ENCODE assay signal across 8 cellular contexts in the genomic region with DNA sequence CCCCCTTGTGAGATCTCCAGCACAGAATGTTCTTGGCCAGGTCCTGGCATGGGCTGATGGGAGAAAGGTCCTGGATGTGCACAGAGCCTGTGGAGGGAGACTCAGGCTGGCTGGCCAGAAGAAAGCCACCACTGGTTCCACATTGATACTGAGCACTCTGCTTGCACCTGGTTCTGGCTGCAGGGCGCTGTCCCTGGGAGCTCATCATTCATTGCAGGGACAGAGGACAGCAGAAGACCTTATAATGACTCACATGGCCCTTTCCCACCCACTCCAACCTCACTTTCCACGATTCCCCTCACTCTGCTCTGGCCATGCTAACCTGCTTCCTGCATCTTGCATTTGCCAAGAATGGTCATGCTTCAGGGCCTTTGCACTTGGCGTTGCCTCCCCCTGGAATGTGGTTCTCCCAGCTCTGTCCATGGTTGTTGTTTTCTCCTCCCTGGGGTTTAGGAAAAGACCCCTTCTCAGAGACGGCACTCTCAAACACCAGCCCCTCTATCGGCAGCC. TPM values are rescaled to one million over a fixed set of nuclear protein-coding genes. Genes with fewer than 3 reads are reported as not detected.
DNase-seq lines count a peak whose midpoint lies in the region; TF ChIP-seq lines count a peak whose summit lies in the region.

No MANE protein-coding gene starts in this region.

- no peak overlapping the region for H4K8ac ChIP-seq in mesenchymal stem cell (ENCODE audit: low read length)

- H2BK120ac ChIP-seq in mesenchymal stem cell (ENCODE audit: low read depth, low read length), result no peak overlapping the region

- no peaks in the 10 kb centered on the region for H3K27me3 ChIP-seq in BLaER1 treated with 17β-estradiol and CSF1 and Interleukin-3, amounts not matched to agents 10 nM and 100 nM
- H3K27me3 ChIP-seq in KMS-11 (ENCODE audit: insufficient read depth, low read depth) (no peaks in the 10 kb centered on the region), mesenchymal stem cell (ENCODE audit: control insufficient read depth in 1 of 2, insufficient read depth in 1 of 2, low read length in 2 of 2) (peaks cover 0 to 1% of the 10 kb centered on the region in 2 experiments)

- no peaks in the 10 kb centered on the region for H3K36me3 ChIP-seq in BLaER1 treated with 17β-estradiol and CSF1 and Interleukin-3, amounts not matched to agents 10 nM and 100 nM
- no peaks in the 10 kb centered on the region for H3K36me3 ChIP-seq in KMS-11 (ENCODE audit: insufficient read depth)
- H3K36me3 ChIP-seq in mesenchymal stem cell (ENCODE audit: control insufficient read depth in 1 of 2, insufficient read depth in 2 of 2, low read depth in 1 of 2, low read length in 2 of 2), result peaks cover 0 to 9% of the 10 kb centered on the region in 2 experiments

- H3K4me3 ChIP-seq in BLaER1 treated with 17β-estradiol and CSF1 and Interleukin-3, amounts not matched to agents 10 nM and 100 nM, result no peak overlapping the region
- no peak overlapping the region for H3K4me3 ChIP-seq in KMS-11 (IDR thresholded peaks at IDR 0.05; ENCODE audit: insufficient read depth, low read depth, low read length)
- H3K4me3 ChIP-seq in mesenchymal stem cell (ENCODE audit: insufficient read depth in 1 of 2, low read depth in 1 of 2, low read length in 2 of 2), result peak overlapping the region in 1 of 2 experiments; percentile 6
- H3K4me3 ChIP-seq in foreskin fibroblast (ENCODE audit: low read depth in 1 of 2, low read length in 2 of 2), result no peak overlapping the region

- H3K36me3 Mint-ChIP-seq in activated naive CD8-positive, alpha-beta T cell, result peaks cover 3% of the 10 kb centered on the region

- peaks cover 32% of the 10 kb centered on the region for H3K4me1 Mint-ChIP-seq in activated naive CD8-positive, alpha-beta T cell (ENCODE audit: low read depth)

- no peaks in the 10 kb centered on the region for H4K20me1 ChIP-seq in BLaER1 treated with 17β-estradiol and CSF1 and Interleukin-3, amounts not matched to agents 10 nM and 100 nM
- no peaks in the 10 kb centered on the region for H4K20me1 ChIP-seq in KMS-11 (ENCODE audit: insufficient read depth)

- TF ChIP-seq CTCF in KMS-11 (conservative IDR thresholded peaks at IDR 0.05; ENCODE audit: low read depth, low read length), result no peak
- TF ChIP-seq CTCF in foreskin fibroblast (IDR thresholded peaks at IDR 0.05; ENCODE audit: low read depth, low read length), result no peak

- peak overlapping the region; percentile 90 for H3K27ac Mint-ChIP-seq in activated naive CD8-positive, alpha-beta T cell

- peak overlapping the region in 7 of 11 experiments; percentile 15 to 77 (median 70); a peak in 12 of 22 replicates for H3K9ac ChIP-seq in BLaER1 treated with 17β-estradiol and CSF1 and Interleukin-3, amounts not matched to agents 10 nM and 100 nM
- peak overlapping the region; percentile 80 for H3K9ac ChIP-seq in KMS-11
- H3K9ac ChIP-seq in mesenchymal stem cell (ENCODE audit: low read length), result peak overlapping the region; percentile 32

- H3K79me1 ChIP-seq in mesenchymal stem cell (replicated peaks; ENCODE audit: low read length, poor library complexity, severe bottlenecking), result no peaks in the 10 kb centered on the region

- peak overlapping the region; percentile 59 for H2BK5ac ChIP-seq in mesenchymal stem cell (ENCODE audit: low read depth, low read length, poor library complexity, severe bottlenecking)

- H2AFZ ChIP-seq in KMS-11 (ENCODE audit: low read depth) (peak overlapping the region; percentile 77), mesenchymal stem cell (ENCODE audit: low read depth, low read length) (no peak overlapping the region)

- peak overlapping the region; percentile 16 for H2AK5ac ChIP-seq in mesenchymal stem cell (ENCODE audit: low read length, severe bottlenecking)

- H3K18ac ChIP-seq in mesenchymal stem cell (ENCODE audit: low read depth in 1 of 2, low read length in 2 of 2), result no peak overlapping the region

- no peak overlapping the region for H2BK12ac ChIP-seq in mesenchymal stem cell (ENCODE audit: low read length in 2 of 2)

- H3K9me3 ChIP-seq in BLaER1 treated with 17β-estradiol and CSF1 and Interleukin-3, amounts not matched to agents 10 nM and 100 nM (replicated peaks in 1 of 11), result no peaks in the 10 kb centered on the region
- H3K9me3 ChIP-seq in mesenchymal stem cell (ENCODE audit: control insufficient read depth, low read length), result no peaks in the 10 kb centered on the region

- POLR2A ChIA-PET in HEK293T (lab: Yijun Ruan, JAX), result no interaction called here

- no peak overlapping the region for H4K91ac ChIP-seq in mesenchymal stem cell (ENCODE audit: low read length)

- no peak overlapping the region for H2BK15ac ChIP-seq in mesenchymal stem cell (ENCODE audit: low read depth, poor library complexity, severe bottlenecking)

- peak overlapping the region; percentile 65 to 94 (median 83); a peak in 20 of 22 replicates for H3K27ac ChIP-seq in BLaER1 treated with 17β-estradiol and CSF1 and Interleukin-3, amounts not matched to agents 10 nM and 100 nM
- H3K27ac ChIP-seq in KMS-11 (peak overlapping the region; percentile 97), mesenchymal stem cell (ENCODE audit: low read length, poor library complexity, severe bottlenecking) (peak overlapping the region; percentile 94)

- no peaks in the 10 kb centered on the region; the same call in 1 of the 2 replicates for H3K79me2 ChIP-seq in KMS-11 (ENCODE audit: insufficient read depth, low read depth)

- peak overlapping the region; percentile 69 to 94 (median 87) for H3K4me2 ChIP-seq in BLaER1 treated with 17β-estradiol and CSF1 and Interleukin-3, amounts not matched to agents 10 nM and 100 nM
- H3K4me2 ChIP-seq in KMS-11, result peak overlapping the region; percentile 100
- H3K4me2 ChIP-seq in mesenchymal stem cell (ENCODE audit: low read length, poor library complexity, severe bottlenecking), result peak overlapping the region; percentile 12

- peaks cover 28 to 44% (median 37%) of the 10 kb centered on the region in 10 experiments for H3K4me1 ChIP-seq in BLaER1 treated with 17β-estradiol and CSF1 and Interleukin-3, amounts not matched to agents 10 nM and 100 nM
- peaks cover 75% of the 10 kb centered on the region for H3K4me1 ChIP-seq in KMS-11 (ENCODE audit: low read depth, poor library complexity, severe bottlenecking)
- peaks cover 53% of the 10 kb centered on the region for H3K4me1 ChIP-seq in mesenchymal stem cell (ENCODE audit: control insufficient read depth, insufficient read depth, low read depth, low read length)

- 73% methylated on average over 4 of the region's 5 CpGs for WGBS in mesenchymal stem cell

- no peak overlapping the region for H3K23ac ChIP-seq in mesenchymal stem cell (ENCODE audit: low read length in 2 of 2)

- H3K9me3 Mint-ChIP-seq in activated naive CD8-positive, alpha-beta T cell (ENCODE audit: low read depth), result no peaks in the 10 kb centered on the region

- CTCF ChIA-PET in HEK293T (lab: Yijun Ruan, JAX), result interaction anchor here (1.2 kb wide), 1 partner anchor 51 kb away, joined by 3 read pairs; no protein-coding TSS in a partner anchor

- no peak overlapping the region for H3K14ac ChIP-seq in mesenchymal stem cell (ENCODE audit: low read length in 2 of 2)

- no peak overlapping the region for H3K4ac ChIP-seq in mesenchymal stem cell (ENCODE audit: low read depth in 1 of 2, low read length in 2 of 2)

- H3K27me3 Mint-ChIP-seq in activated naive CD8-positive, alpha-beta T cell, result peaks cover 4% of the 10 kb centered on the region

- DNase-seq in mesenchymal stem cell (peak; percentile 28), COR-L47 (lab: John Stamatoyannopoulos, UW) (no peak), HEK293T (ENCODE audit: extremely low spot score) (no peak), NOMO-1 treated with dmso at 0.1 percent for 144 hours (lab: John Stamatoyannopoulos, UW; ENCODE audit: unreplicated experiment) (no peak), foreskin fibroblast (no peak)

- no peak overlapping the region for H3K4me3 Mint-ChIP-seq in activated naive CD8-positive, alpha-beta T cell

TF ChIP-seq in HEK293T, 16 proteins besides CTCF, POLR2A, EP300 and RAD21:
- TF ChIP-seq FOXM1 (IDR thresholded peaks at IDR 0.05; ENCODE audit: borderline replicate concordance), result no peak
- no peak for TF ChIP-seq BHLHE40 (IDR thresholded peaks at IDR 0.05; ENCODE audit: borderline replicate concordance)
- TF ChIP-seq ZNF384 (IDR thresholded peaks at IDR 0.05), result no peak
- no peak for TF ChIP-seq LEF1 (IDR thresholded peaks at IDR 0.05; ENCODE audit: borderline replicate concordance)
- no peak for TF ChIP-seq ARNT (IDR thresholded peaks at IDR 0.05)
- no peak for TF ChIP-seq FOXA1 (IDR thresholded peaks at IDR 0.05)
- no peak for TF ChIP-seq SP1 (IDR thresholded peaks at IDR 0.05)
- no peak for TF ChIP-seq SUZ12 (IDR thresholded peaks at IDR 0.05)
- TF ChIP-seq HDGF (IDR thresholded peaks at IDR 0.05; ENCODE audit: borderline replicate concordance), result no peak
- no peak for TF ChIP-seq ELF4 (IDR thresholded peaks at IDR 0.05)
- TF ChIP-seq FOXK2 (IDR thresholded peaks at IDR 0.05), result no peak
- TF ChIP-seq, protein P1, sequence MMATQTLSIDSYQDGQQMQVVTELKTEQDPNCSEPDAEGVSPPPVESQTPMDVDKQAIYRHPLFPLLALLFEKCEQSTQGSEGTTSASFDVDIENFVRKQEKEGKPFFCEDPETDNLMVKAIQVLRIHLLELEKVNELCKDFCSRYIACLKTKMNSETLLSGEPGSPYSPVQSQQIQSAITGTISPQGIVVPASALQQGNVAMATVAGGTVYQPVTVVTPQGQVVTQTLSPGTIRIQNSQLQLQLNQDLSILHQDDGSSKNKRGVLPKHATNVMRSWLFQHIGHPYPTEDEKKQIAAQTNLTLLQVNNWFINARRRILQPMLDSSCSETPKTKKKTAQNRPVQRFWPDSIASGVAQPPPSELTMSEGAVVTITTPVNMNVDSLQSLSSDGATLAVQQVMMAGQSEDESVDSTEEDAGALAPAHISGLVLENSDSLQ (IDR thresholded peaks at IDR 0.05), result no peak
- no peak for TF ChIP-seq L3MBTL2 (conservative IDR thresholded peaks at IDR 0.05)
- no peak for TF ChIP-seq NFRKB (IDR thresholded peaks at IDR 0.05)
- no peak for TF ChIP-seq TARDBP (IDR thresholded peaks at IDR 0.05)
- no peak for TF ChIP-seq CTBP1 (IDR thresholded peaks at IDR 0.05; ENCODE audit: borderline replicate concordance)

RNA-seq across cellular contexts. Expression of a gene that starts 10.3 kb away (rescaled TPM):
- 5.1 TPM for polyA plus RNA-seq in mesenchymal stem cell (2013, experiment 1 of 2)
- 5.7 TPM for polyA plus RNA-seq in mesenchymal stem cell (2013, experiment 2 of 2)

RNA-seq across cellular contexts. Expression of a gene that starts 31.1 kb away (rescaled TPM):
- polyA plus RNA-seq in mesenchymal stem cell (2013, experiment 1 of 2), result 0.01 TPM
- polyA plus RNA-seq in mesenchymal stem cell (2013, experiment 2 of 2), result not detected

RNA-seq across cellular contexts. Expression of a gene that starts 48.0 kb away (rescaled TPM):
- polyA plus RNA-seq in mesenchymal stem cell (2013, experiment 1 of 2), result not detected
- polyA plus RNA-seq in mesenchymal stem cell (2013, experiment 2 of 2), result not detected

RNA-seq across cellular contexts. Expression of a gene that starts 51.5 kb away (rescaled TPM):
- polyA plus RNA-seq in mesenchymal stem cell (2013, experiment 1 of 2), result 0.72 TPM
- polyA plus RNA-seq in mesenchymal stem cell (2013, experiment 2 of 2), result 0.84 TPM

Comparison
In these comparisons a context has a peak if more than half of its experiments do, and no peak if none do; other contexts are left out.
1. H3K4me2 ChIP-seq: peak in every context shown above with its lines; median percentile 100 in KMS-11; 87 in BLaER1 treated with 17β-estradiol and CSF1 and Interleukin-3, amounts not matched to agents 10 nM and 100 nM; 12 in mesenchymal stem cell.